Comparison of ENCODE assay signal across 8 cellular contexts in the genomic region with DNA sequence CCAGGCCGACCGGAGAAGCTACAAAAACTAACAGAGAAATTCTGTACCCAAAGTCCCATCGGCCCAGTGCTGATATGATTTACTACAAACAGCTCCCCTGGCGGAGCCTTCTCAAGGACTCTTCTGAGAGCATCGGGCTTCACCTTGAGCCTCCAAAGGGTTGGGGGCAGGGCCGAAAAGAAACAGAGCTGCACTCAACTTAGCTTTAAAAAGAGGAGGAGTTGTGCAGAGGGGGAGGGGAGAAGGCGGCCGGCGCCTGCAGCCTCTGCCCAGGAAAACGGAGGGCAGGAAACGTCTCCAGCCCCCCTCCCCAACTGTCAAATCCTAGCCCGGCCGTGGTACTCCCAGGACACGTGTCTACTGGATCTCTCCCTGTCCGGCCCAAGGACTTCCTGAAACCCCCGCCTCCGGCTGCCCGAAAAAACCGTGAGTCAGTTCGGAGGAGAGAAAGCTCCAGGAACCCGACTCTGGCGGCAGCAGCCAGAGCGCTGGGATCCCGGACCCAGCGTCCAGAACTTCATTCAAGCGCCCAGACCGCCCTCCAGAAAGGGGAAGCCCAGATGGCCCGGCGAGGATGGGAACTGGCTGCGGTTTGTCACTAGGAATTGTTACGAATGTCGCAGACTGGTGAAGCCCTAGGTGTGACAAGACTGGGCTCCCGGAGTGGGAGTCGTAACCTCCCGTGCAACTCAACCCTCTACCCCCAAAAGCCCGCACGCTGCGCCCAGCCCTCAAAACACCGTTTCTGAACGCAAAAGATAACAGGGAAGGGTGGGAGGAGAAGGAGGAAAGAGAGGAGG. TPM values are rescaled to one million over a fixed set of nuclear protein-coding genes. Genes with fewer than 3 reads are reported as not detected.
DNase-seq lines count a peak whose midpoint lies in the region; ATAC-seq and TF ChIP-seq lines count a peak whose summit lies in the region.

No MANE protein-coding gene starts in this region.

- no peak for TF ChIP-seq CTCF in left lung (IDR thresholded peaks at IDR 0.05)

- H3K4me1 ChIP-seq in duodenal mucosa (ENCODE audit: control insufficient read depth in 1 of 2, insufficient read depth in 2 of 2, low read length in 2 of 2) (peaks cover 0 to 5% of the 10 kb centered on the region in 2 donors), left lung (peaks cover 5 to 17% of the 10 kb centered on the region in 2 donors)

- peaks cover 9 to 13% of the 10 kb centered on the region in 2 donors for H3K27me3 ChIP-seq in duodenal mucosa (ENCODE audit: control insufficient read depth in 1 of 2, insufficient read depth in 2 of 2, low read length in 2 of 2)
- H3K27me3 ChIP-seq in left lung: peaks cover 0 to 34% of the 10 kb centered on the region in 2 donors

- ATAC-seq in HG03432 (IDR thresholded peaks at IDR 0.05; ENCODE audit: unreplicated experiment) (peak; percentile 59), left lung (peak; percentile 84), HG03378 (IDR thresholded peaks at IDR 0.05; ENCODE audit: unreplicated experiment) (no peak)
- peak; percentile 42 for ATAC-seq in stimulated activated naive CD8-positive, alpha-beta T cell treated with anti-CD3 and anti-CD28 coated beads, Interleukin-15, Interleukin-2, amounts not matched to agents 100 U/mL and 50 U/mL, for 24 hours

- no peaks in the 10 kb centered on the region for H3K9me3 ChIP-seq in SK-N-MC (ENCODE audit: low read depth, low read length)
- H3K9me3 ChIP-seq in duodenal mucosa (ENCODE audit: control insufficient read depth in 1 of 2, low read length in 2 of 2): no peaks in the 10 kb centered on the region
- H3K9me3 ChIP-seq in left lung: no peaks in the 10 kb centered on the region

- H3K36me3 ChIP-seq in SK-N-MC (ENCODE audit: insufficient read depth, low read length) (no peaks in the 10 kb centered on the region), duodenal mucosa (ENCODE audit: control insufficient read depth in 1 of 2, insufficient read depth in 2 of 2, low read length in 2 of 2) (no peaks in the 10 kb centered on the region), left lung (no peaks in the 10 kb centered on the region)

- peak; percentile 6 for DNase-seq in activated T-cell treated with anti-CD3 and anti-CD28 coated beads for 48 hours (ENCODE audit: low read depth)
- no peak for DNase-seq in activated T-cell treated with anti-CD3 and anti-CD28 coated beads for 4 hours
- DNase-seq in SK-N-MC (ENCODE audit: low read depth, low spot score): no peak
- DNase-seq in left lung: peak; percentile 83 to 85
- peak; percentile 9 for DNase-seq in stimulated activated naive CD8-positive, alpha-beta T cell treated with anti-CD3 and anti-CD28 coated beads, Interleukin-15, Interleukin-2, amounts not matched to agents 100 U/mL and 50 U/mL, for 24 hours

- H3K4me3 ChIP-seq in SK-N-MC: peak overlapping the region; percentile 94
- peak overlapping the region; percentile 73 to 75 for H3K4me3 ChIP-seq in duodenal mucosa (ENCODE audit: low read depth in 1 of 2, low read length in 2 of 2)
- H3K4me3 ChIP-seq in left lung: peak overlapping the region; percentile 44 to 51

- intact Hi-C loops in left lung (cut with DNase I): no loop called here

- H3K27ac ChIP-seq in SK-N-MC (no peak overlapping the region), duodenal mucosa (ENCODE audit: low read depth, low read length) (no peak overlapping the region), left lung (peak overlapping the region; percentile 77)

- H3K9ac ChIP-seq in SK-N-MC (ENCODE audit: insufficient read length) (peak overlapping the region; percentile 70), duodenal mucosa (ENCODE audit: low read depth in 1 of 2, low read length in 2 of 2) (no peak overlapping the region)

RNA-seq across cellular contexts. Expression of gene ADAMTS3, which starts 1.0 kb away (rescaled TPM):
- total RNA-seq in left lung: 1 to 10 TPM; 3.0 to 3.1 TPM

Comparison
In these comparisons a context has a peak if more than half of its experiments do, and no peak if none do; other contexts are left out.
1. DNase-seq: peak in activated T-cell treated with anti-CD3 and anti-CD28 coated beads for 48 hours (single experiment), left lung (2 of 2) and stimulated activated naive CD8-positive, alpha-beta T cell treated with anti-CD3 and anti-CD28 coated beads, Interleukin-15, Interleukin-2, amounts not matched to agents 100 U/mL and 50 U/mL, for 24 hours (single experiment); none in activated T-cell treated with anti-CD3 and anti-CD28 coated beads for 4 hours (single experiment) and SK-N-MC (single experiment).
2. H3K27ac ChIP-seq: peak in left lung (2 of 2); none in SK-N-MC (single experiment) and duodenal mucosa (single experiment).
3. Peak in every context shown above with its lines, with median percentiles within 50 percentile points of each other: H3K4me3 ChIP-seq.